Comparison of ENCODE assay signal across 22 cellular contexts in genomic region chr4:76558391-76559235, GRCh38.
DNase-seq lines count a peak whose midpoint lies in the region; ATAC-seq, FAIRE-seq and TF ChIP-seq lines count a peak whose summit lies in the region.
"Had no signal": no experiment of that assay in that cellular context is flagged by ENCODE, and none has a peak within 500 bp of the region (broad histone marks: within the 10 kb centered on the region; RNA-seq: fewer than 3 reads in every experiment).

No MANE protein-coding gene starts in this region.

- H3K9me3 ChIP-seq in astrocyte (ENCODE audit: insufficient read depth, low read depth, low read length), result no peaks in the 10 kb centered on the region
- H3K9me3 ChIP-seq in iPS-18a (ENCODE audit: control insufficient read depth, low read depth, low read length), result no peaks in the 10 kb centered on the region
- no peaks in the 10 kb centered on the region for H3K9me3 ChIP-seq in ovary
- H3K9me3 ChIP-seq in Karpas-422 (ENCODE audit: low read length), result no peaks in the 10 kb centered on the region
- H3K9me3 ChIP-seq: esophagus squamous epithelium, right atrium auricular region had no signal

- H2AFZ ChIP-seq in astrocyte (ENCODE audit: low read depth, low read length) (no peak overlapping the region), Karpas-422 (ENCODE audit: low read length) (no peak overlapping the region)

- H3K9ac ChIP-seq in astrocyte (ENCODE audit: low read length), result no peak overlapping the region
- no peak overlapping the region for H3K9ac ChIP-seq in iPS-18a (ENCODE audit: low read length)
- H3K9ac ChIP-seq in Karpas-422 (ENCODE audit: low read length), result no peak overlapping the region
- H3K9ac ChIP-seq: KMS-11 had no signal

- H3K4me3 ChIP-seq in astrocyte (ENCODE audit: insufficient read depth, low read depth, low read length) (no peak overlapping the region), iPS-18a (ENCODE audit: low read length) (peak overlapping the region; percentile 23), ovary (no peak overlapping the region), Karpas-422 (ENCODE audit: low read length) (no peak overlapping the region)
- H3K4me3 ChIP-seq: esophagus squamous epithelium, right atrium auricular region, SK-N-MC had no signal

- TF ChIP-seq POLR2A in ovary (IDR thresholded peaks at IDR 0.05), result no peak

- H3K36me3 Mint-ChIP-seq in astrocyte (ENCODE audit: low read depth, unreplicated experiment), result peaks cover 13% of the 10 kb centered on the region

- ATAC-seq in GM18519 (IDR thresholded peaks at IDR 0.05; ENCODE audit: low FRiP score, unreplicated experiment), result no peak
- ATAC-seq: activated CD8-positive, alpha-beta T cell treated with anti-CD3 and anti-CD28 coated beads for 36 hours; effector memory CD8-positive, alpha-beta T cell had no signal

- H3K27me3 Mint-ChIP-seq in astrocyte (ENCODE audit: low read depth, unreplicated experiment), result no peaks in the 10 kb centered on the region

- H3K36me3 ChIP-seq in astrocyte (ENCODE audit: insufficient read depth, low read length) (no peaks in the 10 kb centered on the region), iPS-18a (ENCODE audit: control insufficient read depth, low read depth, low read length) (no peaks in the 10 kb centered on the region), ovary (no peaks in the 10 kb centered on the region), Karpas-422 (ENCODE audit: insufficient read depth, low read length) (no peaks in the 10 kb centered on the region)
- H3K36me3 ChIP-seq: esophagus squamous epithelium, right atrium auricular region had no signal

- 80 to 85% (median 83%) methylated on average over 5 of the region's 5 CpGs for WGBS in ovary, 3 donors

- H3K4me1 ChIP-seq in astrocyte (ENCODE audit: insufficient read depth, low read length) (peaks cover 35% of the 10 kb centered on the region), iPS-18a (ENCODE audit: control insufficient read depth, low read depth, low read length) (peaks cover 30% of the 10 kb centered on the region), ovary (ENCODE audit: insufficient read depth) (no peaks in the 10 kb centered on the region), Karpas-422 (ENCODE audit: low read length) (no peaks in the 10 kb centered on the region)

- H3K4me2 ChIP-seq in astrocyte (ENCODE audit: low read length), result no peak overlapping the region
- H3K4me2 ChIP-seq in Karpas-422 (ENCODE audit: low read depth, low read length, poor library complexity, severe bottlenecking), result no peak overlapping the region
- H3K4me2 ChIP-seq: KMS-11 had no signal

- peaks cover 48% of the 10 kb centered on the region for H3K4me1 Mint-ChIP-seq in astrocyte (ENCODE audit: low read depth, unreplicated experiment)
- H3K4me1 Mint-ChIP-seq: central memory CD8-positive, alpha-beta T cell had no signal

- peak overlapping the region; percentile 48 for H3K27ac Mint-ChIP-seq in astrocyte (ENCODE audit: unreplicated experiment)
- H3K27ac Mint-ChIP-seq: activated CD8-positive, alpha-beta T cell treated with anti-CD3 and anti-CD28 coated beads for 36 hours; effector memory CD8-positive, alpha-beta T cell; T-helper 2 cell treated with Interferon-gamma antibody and Interleukin-4, amounts not matched to agents 5 μg/mL and 100 μg/mL, for 36 hours had no signal

- no peak overlapping the region for H3K4me3 Mint-ChIP-seq in astrocyte (ENCODE audit: unreplicated experiment)
- H3K4me3 Mint-ChIP-seq: activated CD8-positive, alpha-beta T cell treated with anti-CD3 and anti-CD28 coated beads for 36 hours; central memory CD8-positive, alpha-beta T cell; effector memory CD8-positive, alpha-beta T cell; T-helper 2 cell treated with Interferon-gamma antibody and Interleukin-4, amounts not matched to agents 5 μg/mL and 100 μg/mL, for 36 hours had no signal

- intact Hi-C loops in ovary (cut with DNase I), result loop anchor here in 1 of 4 donors (5.0 kb wide), 1 partner anchor 139 kb away; no protein-coding TSS in a partner anchor

- no peaks in the 10 kb centered on the region for H4K20me1 ChIP-seq in astrocyte (ENCODE audit: insufficient read depth, low read length)
- no peaks in the 10 kb centered on the region for H4K20me1 ChIP-seq in Karpas-422 (ENCODE audit: insufficient read depth, low read depth, low read length)

- no peak for TF ChIP-seq CTCF in astrocyte (IDR thresholded peaks at IDR 0.05; ENCODE audit: insufficient read depth, low read depth, low read length)
- no peak for TF ChIP-seq CTCF in ovary (IDR thresholded peaks at IDR 0.05)

- no peak overlapping the region for H3K27ac ChIP-seq in astrocyte (ENCODE audit: low read depth, low read length)
- H3K27ac ChIP-seq in iPS-18a (ENCODE audit: low read length), result peak overlapping the region; percentile 9
- H3K27ac ChIP-seq in ovary, result no peak overlapping the region
- H3K27ac ChIP-seq in Karpas-422 (ENCODE audit: low read length), result no peak overlapping the region
- H3K27ac ChIP-seq: esophagus squamous epithelium, KMS-11, right atrium auricular region, SK-N-MC had no signal

- H3K9me3 Mint-ChIP-seq in astrocyte (ENCODE audit: unreplicated experiment), result peaks cover 3% of the 10 kb centered on the region
- H3K9me3 Mint-ChIP-seq: activated CD8-positive, alpha-beta T cell treated with anti-CD3 and anti-CD28 coated beads for 36 hours; central memory CD8-positive, alpha-beta T cell; effector memory CD8-positive, alpha-beta T cell; T-helper 2 cell treated with Interferon-gamma antibody and Interleukin-4, amounts not matched to agents 5 μg/mL and 100 μg/mL, for 36 hours had no signal

- H3K79me2 ChIP-seq in astrocyte (ENCODE audit: insufficient read depth, low read length) (no peaks in the 10 kb centered on the region), Karpas-422 (ENCODE audit: low read length) (no peaks in the 10 kb centered on the region)

- DNase-seq in NCI-H82 (lab: John Stamatoyannopoulos, UW), result peak; percentile 7
- no peak for DNase-seq in NCI-H82 treated with DMSO at 0.1 percent for 48 hours (lab: John Stamatoyannopoulos, UW; ENCODE audit: unreplicated experiment)
- peak; percentile 68 for DNase-seq in astrocyte (ENCODE audit: low read depth)
- no peak for DNase-seq in inferior parietal cortex (ENCODE audit: extremely low spot score)
- DNase-seq in ovary, result no peak
- no peak for DNase-seq in Karpas-422
- DNase-seq: 8988T; activated CD4-positive, CD25-positive, alpha-beta regulatory T cell; activated CD8-positive, alpha-beta T cell treated with anti-CD3 and anti-CD28 coated beads for 36 hours; amniotic stem cell; effector memory CD8-positive, alpha-beta T cell; esophagus squamous epithelium; NCI-H187 treated with DMSO at 0.1 percent for 48 hours; occipital lobe had no signal

- TF ChIP-seq EP300 in ovary (IDR thresholded peaks at IDR 0.05), result no peak

- H3K27me3 ChIP-seq in astrocyte (ENCODE audit: insufficient read depth, low read length) (no peaks in the 10 kb centered on the region), iPS-18a (ENCODE audit: control insufficient read depth, insufficient read depth, low read length) (no peaks in the 10 kb centered on the region), ovary (no peaks in the 10 kb centered on the region), Karpas-422 (ENCODE audit: low read length) (no peaks in the 10 kb centered on the region)
- H3K27me3 ChIP-seq: esophagus squamous epithelium, right atrium auricular region had no signal

- FAIRE-seq in astrocyte (lab: Jason Lieb, UNC), result no peak
- FAIRE-seq: islet of Langerhans had no signal

- no peaks in the 10 kb centered on the region for H3K9me2 ChIP-seq in Karpas-422 (replicated peaks; ENCODE audit: insufficient read depth, low read length)

Comparison
In these comparisons a context has a peak if more than half of its experiments do, and no peak if none do; other contexts are left out.
1. DNase-seq: peak in NCI-H82 (single experiment) and astrocyte (single experiment); none in NCI-H82 treated with DMSO at 0.1 percent for 48 hours (single experiment), inferior parietal cortex (single experiment), ovary (0 of 5) and Karpas-422 (single experiment).